ENCODE assay signal across 17 cellular contexts in genomic region chr11:66820921-66821320, GRCh38. TPM values are rescaled to one million over a fixed set of nuclear protein-coding genes. Genes with fewer than 3 reads are reported as not detected.
"Had no signal": no experiment of that assay in that cellular context is flagged by ENCODE, and none has a peak within 500 bp of the region (broad histone marks: within the 10 kb centered on the region; RNA-seq: fewer than 3 reads in every experiment).

No MANE protein-coding gene starts in this region.

- H3K27ac ChIP-seq: coronary artery, epithelial cell of prostate, esophagus squamous epithelium, foreskin keratinocyte, gastroesophageal sphincter, heart left ventricle, left lung, lower lobe of right lung had no signal

- H3K27me3 ChIP-seq: esophagus squamous epithelium, foreskin keratinocyte, gastroesophageal sphincter, heart left ventricle, left lung had no signal

- H3K36me3 ChIP-seq: left lung, lower lobe of right lung had no signal

- H3K9me3 ChIP-seq: esophagus squamous epithelium, gastroesophageal sphincter, heart left ventricle, left lung, lower lobe of right lung had no signal

- H3K4me3 ChIP-seq: coronary artery, esophagus squamous epithelium, gastroesophageal sphincter, heart left ventricle, left lung, lower lobe of right lung had no signal

- H3K4me1 ChIP-seq: esophagus squamous epithelium, gastroesophageal sphincter, heart left ventricle, left lung, lower lobe of right lung had no signal

- DNase-seq: effector CD8-positive, alpha-beta T cell; effector memory CD8-positive, alpha-beta T cell; erythroblast; esophagus squamous epithelium; foreskin keratinocyte; heart left ventricle; hippocampal formation; left cardiac atrium; left lung; left ventricle myocardium superior; lower lobe of right lung; mesenchymal stem cell; midbrain; naive thymus-derived CD4-positive, alpha-beta T cell had no signal

RNA-seq across cellular contexts. Expression of gene LRFN4, which starts 35.9 kb away (rescaled TPM):
- polyA plus RNA-seq: naive thymus-derived CD4-positive, alpha-beta T cell had no signal
